In genomic region chr13:101115762-101116161, GRCh38 we compare ENCODE assay signal across 14 cellular contexts.
DNase-seq lines count a peak whose midpoint lies in the region; ATAC-seq and TF ChIP-seq lines count a peak whose summit lies in the region.
"Had no signal": no experiment of that assay in that cellular context is flagged by ENCODE, and none has a peak within 500 bp of the region (broad histone marks: within the 10 kb centered on the region; RNA-seq: fewer than 3 reads in every experiment).

No MANE protein-coding gene starts in this region.

- H3K36me3 ChIP-seq in Karpas-422 (ENCODE audit: insufficient read depth, low read length), result no peaks in the 10 kb centered on the region

- peaks cover 0 to 3% (median 0%) of the 10 kb centered on the region in 5 experiments for H3K9me3 Mint-ChIP-seq in brain
- H3K9me3 Mint-ChIP-seq: activated T-helper 2 cell treated with anti-CD3 and anti-CD28 coated beads, Interferon-gamma antibody, Interleukin-2, Interleukin-4, amounts not matched to agents 10 μg/mL and 5 μg/mL and 100 μg/mL, durations not matched to agents 14 hours and 24 hours and 36 hours; dendritic cell treated with granulocyte-macrophage colony-stimulating factor and Interleukin-4, amounts not matched to agents 40 ng/mL and 50 ng/mL, for 4 days had no signal

- H3K4me3 ChIP-seq in AG09309 (ENCODE audit: control insufficient read depth, low read depth, low read length), result no peak overlapping the region
- H3K4me3 ChIP-seq in Jurkat, Clone E6-1 (ENCODE audit: low read length), result no peak overlapping the region
- no peak overlapping the region for H3K4me3 ChIP-seq in Karpas-422 (ENCODE audit: low read length)
- H3K4me3 ChIP-seq: K562 had no signal

- H3K9ac ChIP-seq in Karpas-422 (ENCODE audit: low read length), result no peak overlapping the region
- H3K9ac ChIP-seq: parathyroid adenoma had no signal

- no peak for DNase-seq in AG09309 (ENCODE audit: low read depth)
- peak; percentile 6 for DNase-seq in Jurkat, Clone E6-1 (ENCODE audit: low read depth, low spot score)
- DNase-seq in iPS-NIHi11 (ENCODE audit: low spot score), result peak; percentile 25
- DNase-seq in activated CD4-positive, alpha-beta T cell treated with anti-CD3 and anti-CD28 coated beads for 1 hour, result no peak
- no peak for DNase-seq in Karpas-422
- no peak for DNase-seq in LoVo (ENCODE audit: low spot score)
- DNase-seq: C1 segment of cervical spinal cord, NCI-H748 treated with DMSO at 0.1 percent for 48 hours had no signal

- peaks cover 3% of the 10 kb centered on the region for H3K27me3 Mint-ChIP-seq in brain

- no peak overlapping the region for H3K27ac ChIP-seq in Karpas-422 (ENCODE audit: low read length)
- H3K27ac ChIP-seq: parathyroid adenoma had no signal

- no peak for ATAC-seq in GM19452 (IDR thresholded peaks at IDR 0.05; ENCODE audit: unreplicated experiment)
- ATAC-seq: K562 had no signal

- H3K79me2 ChIP-seq in Karpas-422 (ENCODE audit: low read length), result no peaks in the 10 kb centered on the region
- H3K79me2 ChIP-seq: parathyroid adenoma had no signal

- H3K27me3 ChIP-seq in Karpas-422 (ENCODE audit: low read length), result no peaks in the 10 kb centered on the region; the same call in 1 of the 2 replicates

- H3K4me1 ChIP-seq in Karpas-422 (ENCODE audit: low read length), result no peaks in the 10 kb centered on the region
- H3K4me1 ChIP-seq: parathyroid adenoma had no signal

- H2AFZ ChIP-seq in Karpas-422 (ENCODE audit: low read length), result no peak overlapping the region
- H2AFZ ChIP-seq: parathyroid adenoma had no signal

- no peaks in the 10 kb centered on the region for H4K20me1 ChIP-seq in Karpas-422 (ENCODE audit: insufficient read depth, low read depth, low read length)

- H3K27ac Mint-ChIP-seq in brain, result peak overlapping the region in 3 of 5 experiments; percentile 12 to 86 (median 29)
- H3K27ac Mint-ChIP-seq: activated T-helper 2 cell treated with anti-CD3 and anti-CD28 coated beads, Interferon-gamma antibody, Interleukin-2, Interleukin-4, amounts not matched to agents 10 μg/mL and 5 μg/mL and 100 μg/mL, durations not matched to agents 14 hours and 24 hours and 36 hours; dendritic cell treated with granulocyte-macrophage colony-stimulating factor and Interleukin-4, amounts not matched to agents 40 ng/mL and 50 ng/mL, for 4 days had no signal

- no peaks in the 10 kb centered on the region for H3K9me2 ChIP-seq in Karpas-422 (replicated peaks; ENCODE audit: insufficient read depth, low read length)

- H3K36me3 Mint-ChIP-seq in brain, result no peaks in the 10 kb centered on the region

- no peak overlapping the region for H3K4me2 ChIP-seq in Karpas-422 (ENCODE audit: low read depth, low read length, poor library complexity, severe bottlenecking)

- H3K4me1 Mint-ChIP-seq in brain, result peaks cover 39% of the 10 kb centered on the region

- H3K4me3 Mint-ChIP-seq in brain, result no peak overlapping the region
- H3K4me3 Mint-ChIP-seq: dendritic cell treated with granulocyte-macrophage colony-stimulating factor and Interleukin-4, amounts not matched to agents 40 ng/mL and 50 ng/mL, for 4 days had no signal

- no peaks in the 10 kb centered on the region for H3K9me3 ChIP-seq in Karpas-422 (ENCODE audit: low read length)

- TF ChIP-seq CTCF in AG09309 (IDR thresholded peaks at IDR 0.05; ENCODE audit: control insufficient read depth, insufficient read depth, low read depth, low read length, missing control alignments) (peak; percentile 30), brain (conservative IDR thresholded peaks at IDR 0.05) (peak; percentile 35 to 62)

Comparison
In these comparisons a context has a peak if more than half of its experiments do, and no peak if none do; other contexts are left out.
1. DNase-seq: peak in Jurkat, Clone E6-1 (single experiment) and iPS-NIHi11 (single experiment); none in AG09309 (single experiment), activated CD4-positive, alpha-beta T cell treated with anti-CD3 and anti-CD28 coated beads for 1 hour (single experiment), Karpas-422 (single experiment) and LoVo (single experiment).